Comparison of ENCODE assay signal across 9 cellular contexts in the genomic region with DNA sequence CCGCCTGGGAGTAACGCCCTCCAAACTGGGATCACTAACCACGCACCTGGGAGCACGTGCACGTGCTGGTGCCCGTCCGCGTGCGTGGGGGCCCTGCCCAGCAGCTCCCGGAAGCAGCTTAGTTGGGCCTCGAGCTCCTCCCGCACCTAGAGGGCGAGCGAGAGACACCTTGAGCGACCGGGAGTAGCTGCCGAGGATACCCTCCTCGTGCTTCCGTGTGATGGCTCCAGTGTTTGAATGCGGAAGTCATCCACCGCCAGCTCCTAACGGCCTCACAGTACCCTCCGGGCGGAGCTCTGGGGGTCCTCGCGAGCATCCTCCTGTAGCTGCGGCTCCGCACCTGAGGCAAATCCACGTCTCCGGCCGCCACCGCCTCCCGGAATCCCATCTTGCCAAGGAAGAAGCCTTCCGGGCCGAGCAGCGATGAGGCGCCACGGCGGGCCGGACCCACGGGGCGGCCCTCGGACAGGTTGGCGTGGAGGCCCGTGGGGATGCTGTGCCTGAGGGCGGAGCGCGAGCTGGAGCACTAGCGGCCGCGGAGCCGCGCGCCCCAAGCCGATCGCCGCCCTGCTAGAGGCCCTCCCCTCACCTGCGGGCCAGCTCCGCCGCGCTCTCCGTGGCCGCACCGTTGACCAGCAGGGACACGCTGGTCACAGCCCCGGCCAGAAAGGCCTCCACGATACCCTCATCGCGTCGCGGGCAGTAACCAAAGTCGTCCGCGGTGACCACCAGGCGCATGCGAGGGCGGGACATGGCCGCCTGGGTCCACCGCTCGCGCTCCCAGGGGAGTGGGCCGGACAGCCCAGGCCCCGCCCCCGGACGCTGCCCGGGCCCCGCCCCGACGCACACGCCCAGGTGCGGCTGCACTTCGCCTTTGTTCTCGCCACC. TPM values are rescaled to one million over a fixed set of nuclear protein-coding genes. Genes with fewer than 3 reads are reported as not detected.
DNase-seq lines count a peak whose midpoint lies in the region; ATAC-seq, FAIRE-seq and TF ChIP-seq lines count a peak whose summit lies in the region.
"Had no signal": no experiment of that assay in that cellular context is flagged by ENCODE, and none has a peak within 500 bp of the region (broad histone marks: within the 10 kb centered on the region; RNA-seq: fewer than 3 reads in every experiment).

A gene with protein sequence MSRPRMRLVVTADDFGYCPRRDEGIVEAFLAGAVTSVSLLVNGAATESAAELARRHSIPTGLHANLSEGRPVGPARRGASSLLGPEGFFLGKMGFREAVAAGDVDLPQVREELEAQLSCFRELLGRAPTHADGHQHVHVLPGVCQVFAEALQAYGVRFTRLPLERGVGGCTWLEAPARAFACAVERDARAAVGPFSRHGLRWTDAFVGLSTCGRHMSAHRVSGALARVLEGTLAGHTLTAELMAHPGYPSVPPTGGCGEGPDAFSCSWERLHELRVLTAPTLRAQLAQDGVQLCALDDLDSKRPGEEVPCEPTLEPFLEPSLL (minus strand): TSS at position 761 of the 888 bp plus-strand sequence. CDS start 8 bp downstream, at position 753.

- CTCF ChIA-PET in WTC11 (lab: Charles Lee), result interaction anchor here (0.5 to 13.4 kb wide), 30 partner anchors 9 to 1325 kb away, joined by 3 to 273 read pairs (median 4); a partner anchor contains a TSS

- peaks cover 14% of the 10 kb centered on the region for H3K36me3 Mint-ChIP-seq in WTC11

- POLR2A ChIA-PET in WTC11 (lab: Charles Lee), result interaction anchor here (0.9 to 3.1 kb wide), 4 partner anchors 13 to 61 kb away, joined by 3 to 22 read pairs (median 3); a partner anchor contains a TSS

- no peaks in the 10 kb centered on the region; the same call in 1 of the 2 replicates for H3K9me3 Mint-ChIP-seq in WTC11

- FAIRE-seq in bronchial epithelial cell (lab: Jason Lieb, UNC), result peak; percentile 40
- FAIRE-seq: TTC549 had no signal

- peak within 1 kb of the TSS; percentile 97 for H3K4me3 ChIP-seq in bronchial epithelial cell (ENCODE audit: low read depth, low read length)

- no peaks in the 10 kb centered on the region for H3K27me3 ChIP-seq in bronchial epithelial cell (ENCODE audit: control insufficient read depth, insufficient read depth, low read length)

- H3K4me1 Mint-ChIP-seq in WTC11, result peaks cover 19% of the 10 kb centered on the region

- peaks cover 11% of the 10 kb centered on the region for H3K27me3 Mint-ChIP-seq in WTC11 (ENCODE audit: low read depth)

- peak within 1 kb of the TSS; percentile 80 for H3K4me3 Mint-ChIP-seq in WTC11

- H3K36me3 ChIP-seq in bronchial epithelial cell (ENCODE audit: control insufficient read depth, insufficient read depth, low read length), result peaks cover 11% of the 10 kb centered on the region

- DNase-seq in AG09319 (ENCODE audit: extremely low read depth, low read depth), result peak; percentile 74
- DNase-seq in NCI-H226, result peak; percentile 78
- DNase-seq in WTC11 (ENCODE audit: low spot score), result peak; percentile 97
- peak; percentile 82 for DNase-seq in bronchial epithelial cell (ENCODE audit: low read depth)
- DNase-seq in iris pigment epithelial cell (ENCODE audit: low read depth), result peak; percentile 92
- DNase-seq in stimulated activated CD4-positive, alpha-beta T cell treated with anti-CD3 and anti-CD28 coated beads, Interleukin-12 subunit alpha, Interleukin-12 subunit beta, amount 100 ng/mL, for 24 hours (ENCODE audit: low read depth in 2 of 2), result peak; percentile 84 to 96

- 0 out of 2 replicates have a peak within 1 kb of the TSS, but pooled peaks have one; percentile 19 for H3K27ac Mint-ChIP-seq in WTC11

- peak; percentile 79 for ATAC-seq in GM19023 (IDR thresholded peaks at IDR 0.05; ENCODE audit: unreplicated experiment)
- peak; percentile 66 for ATAC-seq in HG03196 (IDR thresholded peaks at IDR 0.05; ENCODE audit: unreplicated experiment)
- ATAC-seq in WTC11, result peak; percentile 78

- TF ChIP-seq CTCF in AG09319 (IDR thresholded peaks at IDR 0.05; ENCODE audit: low read depth, low read length) (peak; percentile 46), WTC11 (IDR thresholded peaks at IDR 0.05) (no peak; the same call in 1 of the 2 replicates), bronchial epithelial cell (IDR thresholded peaks at IDR 0.05; ENCODE audit: insufficient read depth, low read length, severe bottlenecking) (peak; percentile 84)

TF ChIP-seq in WTC11, 78 proteins besides CTCF, POLR2A, EP300 and RAD21 (continues in another document):
- TF ChIP-seq TCF7 (CRISPR knock-in tag; IDR thresholded peaks at IDR 0.05; ENCODE audit: low read depth), result peak; percentile 69; the same call in 1 of the 2 replicates
- TF ChIP-seq NFATC4 (CRISPR knock-in tag; IDR thresholded peaks at IDR 0.05), result no peak
- TF ChIP-seq, protein P1, sequence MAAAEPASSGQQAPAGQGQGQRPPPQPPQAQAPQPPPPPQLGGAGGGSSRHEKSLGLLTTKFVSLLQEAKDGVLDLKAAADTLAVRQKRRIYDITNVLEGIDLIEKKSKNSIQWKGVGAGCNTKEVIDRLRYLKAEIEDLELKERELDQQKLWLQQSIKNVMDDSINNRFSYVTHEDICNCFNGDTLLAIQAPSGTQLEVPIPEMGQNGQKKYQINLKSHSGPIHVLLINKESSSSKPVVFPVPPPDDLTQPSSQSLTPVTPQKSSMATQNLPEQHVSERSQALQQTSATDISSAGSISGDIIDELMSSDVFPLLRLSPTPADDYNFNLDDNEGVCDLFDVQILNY (CRISPR knock-in tag; IDR thresholded peaks at IDR 0.05), result peak; percentile 95
- TF ChIP-seq NFE2L1 (CRISPR knock-in tag; IDR thresholded peaks at IDR 0.05), result peak; percentile 92
- peak; percentile 99 for TF ChIP-seq FOXP1 (CRISPR knock-in tag; IDR thresholded peaks at IDR 0.05; ENCODE audit: borderline replicate concordance)
- TF ChIP-seq, protein P2, sequence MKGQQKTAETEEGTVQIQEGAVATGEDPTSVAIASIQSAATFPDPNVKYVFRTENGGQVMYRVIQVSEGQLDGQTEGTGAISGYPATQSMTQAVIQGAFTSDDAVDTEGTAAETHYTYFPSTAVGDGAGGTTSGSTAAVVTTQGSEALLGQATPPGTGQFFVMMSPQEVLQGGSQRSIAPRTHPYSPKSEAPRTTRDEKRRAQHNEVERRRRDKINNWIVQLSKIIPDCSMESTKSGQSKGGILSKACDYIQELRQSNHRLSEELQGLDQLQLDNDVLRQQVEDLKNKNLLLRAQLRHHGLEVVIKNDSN (CRISPR knock-in tag; IDR thresholded peaks at IDR 0.05), result peak; percentile 85; the same call in 1 of the 2 replicates
- TF ChIP-seq, protein P3, sequence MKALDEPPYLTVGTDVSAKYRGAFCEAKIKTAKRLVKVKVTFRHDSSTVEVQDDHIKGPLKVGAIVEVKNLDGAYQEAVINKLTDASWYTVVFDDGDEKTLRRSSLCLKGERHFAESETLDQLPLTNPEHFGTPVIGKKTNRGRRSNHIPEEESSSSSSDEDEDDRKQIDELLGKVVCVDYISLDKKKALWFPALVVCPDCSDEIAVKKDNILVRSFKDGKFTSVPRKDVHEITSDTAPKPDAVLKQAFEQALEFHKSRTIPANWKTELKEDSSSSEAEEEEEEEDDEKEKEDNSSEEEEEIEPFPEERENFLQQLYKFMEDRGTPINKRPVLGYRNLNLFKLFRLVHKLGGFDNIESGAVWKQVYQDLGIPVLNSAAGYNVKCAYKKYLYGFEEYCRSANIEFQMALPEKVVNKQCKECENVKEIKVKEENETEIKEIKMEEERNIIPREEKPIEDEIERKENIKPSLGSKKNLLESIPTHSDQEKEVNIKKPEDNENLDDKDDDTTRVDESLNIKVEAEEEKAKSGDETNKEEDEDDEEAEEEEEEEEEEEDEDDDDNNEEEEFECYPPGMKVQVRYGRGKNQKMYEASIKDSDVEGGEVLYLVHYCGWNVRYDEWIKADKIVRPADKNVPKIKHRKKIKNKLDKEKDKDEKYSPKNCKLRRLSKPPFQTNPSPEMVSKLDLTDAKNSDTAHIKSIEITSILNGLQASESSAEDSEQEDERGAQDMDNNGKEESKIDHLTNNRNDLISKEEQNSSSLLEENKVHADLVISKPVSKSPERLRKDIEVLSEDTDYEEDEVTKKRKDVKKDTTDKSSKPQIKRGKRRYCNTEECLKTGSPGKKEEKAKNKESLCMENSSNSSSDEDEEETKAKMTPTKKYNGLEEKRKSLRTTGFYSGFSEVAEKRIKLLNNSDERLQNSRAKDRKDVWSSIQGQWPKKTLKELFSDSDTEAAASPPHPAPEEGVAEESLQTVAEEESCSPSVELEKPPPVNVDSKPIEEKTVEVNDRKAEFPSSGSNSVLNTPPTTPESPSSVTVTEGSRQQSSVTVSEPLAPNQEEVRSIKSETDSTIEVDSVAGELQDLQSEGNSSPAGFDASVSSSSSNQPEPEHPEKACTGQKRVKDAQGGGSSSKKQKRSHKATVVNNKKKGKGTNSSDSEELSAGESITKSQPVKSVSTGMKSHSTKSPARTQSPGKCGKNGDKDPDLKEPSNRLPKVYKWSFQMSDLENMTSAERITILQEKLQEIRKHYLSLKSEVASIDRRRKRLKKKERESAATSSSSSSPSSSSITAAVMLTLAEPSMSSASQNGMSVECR (CRISPR knock-in tag; IDR thresholded peaks at IDR 0.05; ENCODE audit: borderline replicate concordance), result peak; percentile 95
- no peak for TF ChIP-seq CBFB (CRISPR knock-in tag; IDR thresholded peaks at IDR 0.05; ENCODE audit: low read depth)
- peak; percentile 88 for TF ChIP-seq GABPB1 (CRISPR knock-in tag; IDR thresholded peaks at IDR 0.05)
- TF ChIP-seq, protein P4, sequence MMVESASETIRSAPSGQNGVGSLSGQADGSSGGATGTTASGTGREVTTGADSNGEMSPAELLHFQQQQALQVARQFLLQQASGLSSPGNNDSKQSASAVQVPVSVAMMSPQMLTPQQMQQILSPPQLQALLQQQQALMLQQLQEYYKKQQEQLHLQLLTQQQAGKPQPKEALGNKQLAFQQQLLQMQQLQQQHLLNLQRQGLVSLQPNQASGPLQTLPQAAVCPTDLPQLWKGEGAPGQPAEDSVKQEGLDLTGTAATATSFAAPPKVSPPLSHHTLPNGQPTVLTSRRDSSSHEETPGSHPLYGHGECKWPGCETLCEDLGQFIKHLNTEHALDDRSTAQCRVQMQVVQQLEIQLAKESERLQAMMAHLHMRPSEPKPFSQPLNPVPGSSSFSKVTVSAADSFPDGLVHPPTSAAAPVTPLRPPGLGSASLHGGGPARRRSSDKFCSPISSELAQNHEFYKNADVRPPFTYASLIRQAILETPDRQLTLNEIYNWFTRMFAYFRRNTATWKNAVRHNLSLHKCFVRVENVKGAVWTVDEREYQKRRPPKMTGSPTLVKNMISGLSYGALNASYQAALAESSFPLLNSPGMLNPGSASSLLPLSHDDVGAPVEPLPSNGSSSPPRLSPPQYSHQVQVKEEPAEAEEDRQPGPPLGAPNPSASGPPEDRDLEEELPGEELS (CRISPR knock-in tag; IDR thresholded peaks at IDR 0.05), result peak; percentile 93

RNA-seq across cellular contexts. Expression of the gene that starts here (rescaled TPM):
- total RNA-seq in WTC11 (2021), result 39.1 to 42.1 TPM (median 39.8 TPM) in 3 replicates
- total RNA-seq in bronchial epithelial cell, result 43.4 and 67.9 TPM in 2 replicates

Comparison
In these comparisons a context has a peak if more than half of its experiments do, and no peak if none do; other contexts are left out.
1. Peak in every context shown above with its lines: DNase-seq, ATAC-seq and H3K4me3 ChIP-seq.